In the genomic region with DNA sequence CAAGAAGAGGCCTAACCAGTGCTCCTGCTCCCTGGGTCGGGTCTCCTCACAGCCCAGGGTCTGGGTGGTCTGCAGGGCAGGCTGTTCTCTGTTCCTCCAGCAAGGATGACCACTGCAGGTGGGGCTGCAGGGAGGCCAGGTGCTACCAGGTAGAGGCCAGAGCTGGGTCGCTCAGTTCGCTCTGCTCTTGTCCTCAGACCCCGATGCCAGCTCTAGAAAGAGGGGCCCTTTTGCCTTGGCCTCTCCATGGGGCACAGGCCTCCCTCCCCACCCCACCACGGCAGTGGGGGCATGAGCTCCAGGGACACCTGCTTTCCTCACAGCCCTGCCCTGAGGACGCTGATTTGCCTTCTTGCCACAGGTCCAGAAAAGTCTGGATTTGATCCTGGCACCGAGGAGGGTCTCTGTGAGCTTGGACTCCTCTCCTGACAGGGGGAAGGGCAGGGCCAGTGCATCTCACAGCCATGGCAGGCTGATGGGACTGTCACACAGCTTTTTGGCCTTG, we compare ENCODE assay signal across 15 cellular contexts.
A peak's percentile ranks its signal among the peaks of the same experiment; 100 is the strongest.
DNase-seq lines count a peak whose midpoint lies in the region; ATAC-seq and TF ChIP-seq lines count a peak whose summit lies in the region.
"Had no signal": no experiment of that assay in that cellular context is flagged by ENCODE, and none has a peak within 500 bp of the region (broad histone marks: within the 10 kb centered on the region; RNA-seq: fewer than 3 reads in every experiment).

No MANE protein-coding gene starts in this region.

- no peaks in the 10 kb centered on the region for H3K36me3 ChIP-seq in BLaER1 treated with 17β-estradiol and CSF1 and Interleukin-3, amounts not matched to agents 10 nM and 100 nM
- H3K36me3 ChIP-seq: BE2C had no signal

- H3K4me3 Mint-ChIP-seq in type B pancreatic cell (no peak overlapping the region), chondrocyte (ENCODE audit: unreplicated experiment) (no peak overlapping the region)
- H3K4me3 Mint-ChIP-seq: CD8-positive, alpha-beta memory T cell; IgD-negative memory B cell had no signal

- no peaks in the 10 kb centered on the region for H3K9me3 Mint-ChIP-seq in type B pancreatic cell
- H3K9me3 Mint-ChIP-seq in chondrocyte (ENCODE audit: low read depth) = no peaks in the 10 kb centered on the region
- H3K9me3 Mint-ChIP-seq: CD8-positive, alpha-beta memory T cell; IgD-negative memory B cell had no signal

- H4K20me1 ChIP-seq in BLaER1 treated with 17β-estradiol and CSF1 and Interleukin-3, amounts not matched to agents 10 nM and 100 nM = peaks cover 0 to 9% (median 0%) of the 10 kb centered on the region in 11 experiments; a peak in 1 of 22 replicates

- no peaks in the 10 kb centered on the region; a peak in 1 of 22 replicates for H3K9me3 ChIP-seq in BLaER1 treated with 17β-estradiol and CSF1 and Interleukin-3, amounts not matched to agents 10 nM and 100 nM (replicated peaks in 1 of 11)
- H3K9me3 ChIP-seq: A549, BE2C, Caco-2 had no signal

- peak; percentile 44 for DNase-seq in ecto neural progenitor cell (ENCODE audit: low spot score)
- peak; percentile 71 for DNase-seq in mesenteric fat pad (ENCODE audit: low spot score)
- DNase-seq in type B pancreatic cell (ENCODE audit: extremely low spot score, unreplicated experiment) = peak; percentile 63
- DNase-seq in chondrocyte (ENCODE audit: low spot score) = no peak
- no peak for DNase-seq in effector CD4-positive, alpha-beta T cell
- DNase-seq: BE2C; Caco-2; CD8-positive, alpha-beta memory T cell; DND-41; GDM1 had no signal

- ATAC-seq in GM21723 (IDR thresholded peaks at IDR 0.05; ENCODE audit: unreplicated experiment) = no peak
- ATAC-seq: A549, HCT116 had no signal

- H3K4me2 ChIP-seq in BLaER1 treated with 17β-estradiol and CSF1 and Interleukin-3, amounts not matched to agents 10 nM and 100 nM = peak overlapping the region in 8 of 11 experiments; percentile 28 to 75 (median 59); a peak in 13 of 22 replicates
- H3K4me2 ChIP-seq: A549 had no signal

- no peak for TF ChIP-seq CTCF in type B pancreatic cell (conservative IDR thresholded peaks at IDR 0.05)
- no peak for TF ChIP-seq CTCF in chondrocyte (IDR thresholded peaks at IDR 0.05)

- no peak overlapping the region for H3K4me3 ChIP-seq in BLaER1 treated with 17β-estradiol and CSF1 and Interleukin-3, amounts not matched to agents 10 nM and 100 nM
- H3K4me3 ChIP-seq: A549 had no signal

- H3K27ac Mint-ChIP-seq in type B pancreatic cell = no peak overlapping the region
- H3K27ac Mint-ChIP-seq in chondrocyte (ENCODE audit: unreplicated experiment) = no peak overlapping the region
- H3K27ac Mint-ChIP-seq: CD8-positive, alpha-beta memory T cell; IgD-negative memory B cell had no signal

- no peaks in the 10 kb centered on the region for H3K36me3 Mint-ChIP-seq in type B pancreatic cell
- H3K36me3 Mint-ChIP-seq in chondrocyte (ENCODE audit: low read depth) = no peaks in the 10 kb centered on the region
- H3K36me3 Mint-ChIP-seq: CD8-positive, alpha-beta memory T cell had no signal

- peaks cover 0 to 16% (median 12%) of the 10 kb centered on the region in 10 experiments; a peak in 15 of 20 replicates for H3K4me1 ChIP-seq in BLaER1 treated with 17β-estradiol and CSF1 and Interleukin-3, amounts not matched to agents 10 nM and 100 nM
- H3K4me1 ChIP-seq: A549, BE2C, Caco-2 had no signal

- no peak overlapping the region for H3K9ac ChIP-seq in BLaER1 treated with 17β-estradiol and CSF1 and Interleukin-3, amounts not matched to agents 10 nM and 100 nM

- H3K4me1 Mint-ChIP-seq in type B pancreatic cell (ENCODE audit: unreplicated experiment) (no peaks in the 10 kb centered on the region), chondrocyte (ENCODE audit: low read depth) (no peaks in the 10 kb centered on the region)
- H3K4me1 Mint-ChIP-seq: CD8-positive, alpha-beta memory T cell had no signal

- peaks cover 29% of the 10 kb centered on the region for H3K27me3 Mint-ChIP-seq in type B pancreatic cell
- H3K27me3 Mint-ChIP-seq in chondrocyte (ENCODE audit: low read depth) = peaks cover 12% of the 10 kb centered on the region

- H3K27me3 ChIP-seq in BLaER1 treated with 17β-estradiol and CSF1 and Interleukin-3, amounts not matched to agents 10 nM and 100 nM = peaks cover 13 to 21% (median 14%) of the 10 kb centered on the region in 11 experiments
- H3K27me3 ChIP-seq: BE2C had no signal

- no peak overlapping the region for H3K27ac ChIP-seq in BLaER1 treated with 17β-estradiol and CSF1 and Interleukin-3, amounts not matched to agents 10 nM and 100 nM
- H3K27ac ChIP-seq: A549 had no signal

Comparison
In these comparisons a context has a peak if more than half of its experiments do, and no peak if none do; other contexts are left out.
1. DNase-seq: peak in ecto neural progenitor cell (single experiment), mesenteric fat pad (single experiment) and type B pancreatic cell (single experiment); none in chondrocyte (single experiment) and effector CD4-positive, alpha-beta T cell (single experiment).